8 cellular contexts compared by ENCODE assay signal in the genomic region with DNA sequence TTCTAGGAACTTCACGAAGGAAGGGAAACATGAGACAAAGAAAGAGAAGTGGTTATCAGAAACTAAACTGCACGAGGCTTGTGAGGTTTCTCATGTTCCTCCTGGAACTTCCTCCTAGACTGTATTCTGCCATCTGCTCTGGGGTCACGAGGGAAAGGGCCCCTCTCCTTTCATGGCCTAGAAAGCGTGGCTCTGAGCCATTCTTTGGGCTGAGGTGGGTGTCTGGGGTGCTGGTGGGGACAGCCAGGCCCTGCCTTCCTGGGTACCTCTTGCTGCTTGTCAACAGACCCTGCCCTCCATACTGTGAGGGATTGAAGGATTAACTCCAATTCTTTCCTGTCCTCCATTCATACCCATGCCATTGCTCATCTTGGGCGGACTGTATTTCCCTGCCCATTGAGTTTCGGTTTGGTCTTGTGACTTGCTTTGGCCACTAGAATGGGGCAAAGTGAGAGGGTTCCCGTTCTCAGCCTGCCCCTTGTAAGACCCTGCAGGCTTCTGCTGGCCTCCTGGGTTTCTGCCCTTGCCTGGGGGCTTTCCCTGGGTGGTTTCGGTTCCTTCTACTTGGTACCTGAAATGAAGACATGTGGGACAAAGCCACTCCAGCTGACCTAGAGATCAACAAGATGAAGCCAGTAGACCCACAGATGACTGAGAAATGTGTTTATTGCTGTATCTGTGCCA. TPM values are rescaled to one million over a fixed set of nuclear protein-coding genes. Genes with fewer than 3 reads are reported as not detected.
A peak's percentile ranks its signal among the peaks of the same experiment; 100 is the strongest.
DNase-seq lines count a peak whose midpoint lies in the region; ATAC-seq, FAIRE-seq and TF ChIP-seq lines count a peak whose summit lies in the region.

No MANE protein-coding gene starts in this region.

- no peak for FAIRE-seq in H54 (lab: Jason Lieb, UNC)

- intact Hi-C loops in posterior vena cava (cut with DNase I) = no loop called here

- no peak for TF ChIP-seq POLR2A in H54 (IDR thresholded peaks at IDR 0.05; ENCODE audit: low read depth, low read length)

- ATAC-seq in HG03066 (IDR thresholded peaks at IDR 0.05; ENCODE audit: low read depth, unreplicated experiment) = peak; percentile 81

- DNase-seq in Ammon's horn (ENCODE audit: low spot score) = peak; percentile 53
- DNase-seq in GM19238 (ENCODE audit: insufficient read length, low spot score) = peak; percentile 72
- peak; percentile 14 for DNase-seq in UCSD-AML1 (lab: John Stamatoyannopoulos, UW; ENCODE audit: unreplicated experiment)
- DNase-seq in NCI-H2081 (lab: John Stamatoyannopoulos, UW) = no peak
- DNase-seq in AG08395 (ENCODE audit: low spot score) = no peak
- no peak for DNase-seq in posterior vena cava (ENCODE audit: low spot score)
- DNase-seq in H54 (ENCODE audit: insufficient read length, low spot score) = no peak

RNA-seq across cellular contexts. Expression of gene GIMAP8, which starts 14.9 kb away (rescaled TPM):
- total RNA-seq in posterior vena cava = 10 to 100 TPM; 12.9 to 15.4 TPM

RNA-seq across cellular contexts. Expression of gene ZNF775, which starts 56.4 kb away (rescaled TPM):
- 1 to 10 TPM; 4.6 to 5.0 TPM for total RNA-seq in posterior vena cava

Comparison
In these comparisons a context has a peak if more than half of its experiments do, and no peak if none do; other contexts are left out.
1. DNase-seq: peak in Ammon's horn (single experiment), GM19238 (single experiment) and UCSD-AML1 (single experiment); none in NCI-H2081 (0 of 2), AG08395 (single experiment), posterior vena cava (single experiment) and H54 (single experiment).